9 cellular contexts compared by ENCODE assay signal in the genomic region with DNA sequence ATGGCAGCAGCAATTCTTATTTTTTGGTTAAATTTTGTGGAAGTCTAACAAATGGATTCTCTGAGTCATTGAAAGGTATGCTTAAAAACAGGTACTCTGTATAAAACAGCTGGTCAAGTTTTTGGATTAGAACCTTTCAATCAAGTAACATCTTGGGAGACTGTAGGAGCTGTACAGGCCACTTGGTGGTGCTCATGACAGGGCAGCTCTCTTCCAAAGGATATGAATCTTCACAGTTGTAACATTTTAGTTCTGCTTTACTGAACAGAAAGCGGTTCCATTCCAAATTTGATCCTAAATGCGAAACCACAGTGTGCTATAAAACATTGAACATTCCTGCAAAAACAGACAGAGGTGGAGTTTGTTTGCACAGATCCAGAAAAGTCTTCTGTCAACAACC. TPM values are rescaled to one million over a fixed set of nuclear protein-coding genes. Genes with fewer than 3 reads are reported as not detected.
DNase-seq lines count a peak whose midpoint lies in the region; ATAC-seq and TF ChIP-seq lines count a peak whose summit lies in the region.
"Had no signal": no experiment of that assay in that cellular context is flagged by ENCODE, and none has a peak within 500 bp of the region (broad histone marks: within the 10 kb centered on the region; RNA-seq: fewer than 3 reads in every experiment).

No MANE protein-coding gene starts in this region.

- H3K36me3 Mint-ChIP-seq in activated T-helper 1 cell treated with anti-CD3 and anti-CD28 coated beads, Interleukin-12 subunit alpha, Interleukin-12 subunit beta, Interleukin-2, Interleukin-4 antibody, amounts not matched to agents 30 ng/mL and 10 ng/mL and 1 ng/mL, durations not matched to agents 14 hours and 24 hours and 36 hours (ENCODE audit: low read depth): peaks cover 3% of the 10 kb centered on the region
- no peaks in the 10 kb centered on the region for H3K36me3 Mint-ChIP-seq in CD4-positive, alpha-beta T cell (ENCODE audit: low read depth)

- no peak overlapping the region for H3K4me3 Mint-ChIP-seq in activated T-helper 1 cell treated with anti-CD3 and anti-CD28 coated beads, Interleukin-12 subunit alpha, Interleukin-12 subunit beta, Interleukin-2, Interleukin-4 antibody, amounts not matched to agents 30 ng/mL and 10 ng/mL and 1 ng/mL, durations not matched to agents 14 hours and 24 hours and 36 hours
- no peak overlapping the region for H3K4me3 Mint-ChIP-seq in CD4-positive, alpha-beta T cell
- H3K4me3 Mint-ChIP-seq: dendritic cell treated with granulocyte-macrophage colony-stimulating factor and Interleukin-4, amounts not matched to agents 40 ng/mL and 50 ng/mL, for 4 days had no signal

- intact Hi-C loops in Right ventricle myocardium inferior (cut with DNase I) (no loop called here), cardiac septum (cut with DNase I) (no loop called here)
- intact Hi-C loops in activated T-helper 1 cell treated with anti-CD3 and anti-CD28 coated beads, Interleukin-12 subunit alpha, Interleukin-12 subunit beta, Interleukin-2, Interleukin-4 antibody, amounts not matched to agents 30 ng/mL and 10 ng/mL and 1 ng/mL, durations not matched to agents 14 hours and 24 hours and 36 hours (cut with micrococcal nuclease): loop anchor here (5.0 kb wide), 3 partner anchors 306 to 1016 kb away; a partner anchor contains a TSS
- intact Hi-C loops in CD4-positive, alpha-beta T cell (cut with DNase I, micrococcal nuclease): no loop called here

- peak; percentile 81 for ATAC-seq in Right ventricle myocardium inferior
- peak; percentile 50 for ATAC-seq in HG03108 (IDR thresholded peaks at IDR 0.05; ENCODE audit: unreplicated experiment)
- peak; percentile 67 for ATAC-seq in SK-N-SH treated with all-trans-retinoic acid at 6 μM for 48 hours
- ATAC-seq in CD4-positive, alpha-beta T cell (ENCODE audit: poor library complexity): no peak

- CTCF ChIA-PET in CD4-positive, alpha-beta T cell (lab: Charles Lee): no interaction called here

- no peak overlapping the region for H3K27ac Mint-ChIP-seq in activated T-helper 1 cell treated with anti-CD3 and anti-CD28 coated beads, Interleukin-12 subunit alpha, Interleukin-12 subunit beta, Interleukin-2, Interleukin-4 antibody, amounts not matched to agents 30 ng/mL and 10 ng/mL and 1 ng/mL, durations not matched to agents 14 hours and 24 hours and 36 hours
- no peak overlapping the region for H3K27ac Mint-ChIP-seq in CD4-positive, alpha-beta T cell
- H3K27ac Mint-ChIP-seq: dendritic cell treated with granulocyte-macrophage colony-stimulating factor and Interleukin-4, amounts not matched to agents 40 ng/mL and 50 ng/mL, for 4 days had no signal

- POLR2A ChIA-PET in CD4-positive, alpha-beta T cell (lab: Charles Lee): no interaction called here

- no peaks in the 10 kb centered on the region for H3K27me3 ChIP-seq in CD4-positive, alpha-beta T cell (ENCODE audit: control insufficient read depth, insufficient read depth, low read length)

- no peak for TF ChIP-seq CTCF in CD4-positive, alpha-beta T cell (IDR thresholded peaks at IDR 0.05)

- no peaks in the 10 kb centered on the region for H3K27me3 Mint-ChIP-seq in activated T-helper 1 cell treated with anti-CD3 and anti-CD28 coated beads, Interleukin-12 subunit alpha, Interleukin-12 subunit beta, Interleukin-2, Interleukin-4 antibody, amounts not matched to agents 30 ng/mL and 10 ng/mL and 1 ng/mL, durations not matched to agents 14 hours and 24 hours and 36 hours (ENCODE audit: insufficient read depth)
- H3K27me3 Mint-ChIP-seq in CD4-positive, alpha-beta T cell: no peaks in the 10 kb centered on the region

- no peaks in the 10 kb centered on the region for H3K9me3 ChIP-seq in CD4-positive, alpha-beta T cell (ENCODE audit: control insufficient read depth, low read length)

- H3K27ac ChIP-seq in CD4-positive, alpha-beta T cell (ENCODE audit: low read depth, low read length): no peak overlapping the region

- no peaks in the 10 kb centered on the region for H3K9me3 Mint-ChIP-seq in activated T-helper 1 cell treated with anti-CD3 and anti-CD28 coated beads, Interleukin-12 subunit alpha, Interleukin-12 subunit beta, Interleukin-2, Interleukin-4 antibody, amounts not matched to agents 30 ng/mL and 10 ng/mL and 1 ng/mL, durations not matched to agents 14 hours and 24 hours and 36 hours
- no peaks in the 10 kb centered on the region for H3K9me3 Mint-ChIP-seq in CD4-positive, alpha-beta T cell
- H3K9me3 Mint-ChIP-seq: dendritic cell treated with granulocyte-macrophage colony-stimulating factor and Interleukin-4, amounts not matched to agents 40 ng/mL and 50 ng/mL, for 4 days had no signal

- DNase-seq in Right ventricle myocardium inferior (ENCODE audit: missing footprints) (no peak), cardiac septum (ENCODE audit: low spot score) (no peak), fibroblast of peridontal ligament (ENCODE audit: extremely low read depth) (peak; percentile 76), renal cortical epithelial cell (ENCODE audit: low read depth) (peak; percentile 75)
- DNase-seq in activated T-helper 1 cell treated with anti-CD3 and anti-CD28 coated beads, Interleukin-12 subunit alpha, Interleukin-12 subunit beta, Interleukin-2, Interleukin-4 antibody, amounts not matched to agents 30 ng/mL and 10 ng/mL and 1 ng/mL, durations not matched to agents 14 hours and 24 hours and 36 hours (ENCODE audit: low spot score): no peak
- no peak for DNase-seq in CD4-positive, alpha-beta T cell

- peaks cover 49% of the 10 kb centered on the region for H3K4me1 Mint-ChIP-seq in activated T-helper 1 cell treated with anti-CD3 and anti-CD28 coated beads, Interleukin-12 subunit alpha, Interleukin-12 subunit beta, Interleukin-2, Interleukin-4 antibody, amounts not matched to agents 30 ng/mL and 10 ng/mL and 1 ng/mL, durations not matched to agents 14 hours and 24 hours and 36 hours (ENCODE audit: low read depth)
- peaks cover 35% of the 10 kb centered on the region for H3K4me1 Mint-ChIP-seq in CD4-positive, alpha-beta T cell (ENCODE audit: low read depth)

TF ChIP-seq in SK-N-SH treated with all-trans-retinoic acid at 6 μM for 48 hours, 23 proteins besides CTCF, POLR2A, EP300 and RAD21 (continues in another document):
- TF ChIP-seq, protein P1, sequence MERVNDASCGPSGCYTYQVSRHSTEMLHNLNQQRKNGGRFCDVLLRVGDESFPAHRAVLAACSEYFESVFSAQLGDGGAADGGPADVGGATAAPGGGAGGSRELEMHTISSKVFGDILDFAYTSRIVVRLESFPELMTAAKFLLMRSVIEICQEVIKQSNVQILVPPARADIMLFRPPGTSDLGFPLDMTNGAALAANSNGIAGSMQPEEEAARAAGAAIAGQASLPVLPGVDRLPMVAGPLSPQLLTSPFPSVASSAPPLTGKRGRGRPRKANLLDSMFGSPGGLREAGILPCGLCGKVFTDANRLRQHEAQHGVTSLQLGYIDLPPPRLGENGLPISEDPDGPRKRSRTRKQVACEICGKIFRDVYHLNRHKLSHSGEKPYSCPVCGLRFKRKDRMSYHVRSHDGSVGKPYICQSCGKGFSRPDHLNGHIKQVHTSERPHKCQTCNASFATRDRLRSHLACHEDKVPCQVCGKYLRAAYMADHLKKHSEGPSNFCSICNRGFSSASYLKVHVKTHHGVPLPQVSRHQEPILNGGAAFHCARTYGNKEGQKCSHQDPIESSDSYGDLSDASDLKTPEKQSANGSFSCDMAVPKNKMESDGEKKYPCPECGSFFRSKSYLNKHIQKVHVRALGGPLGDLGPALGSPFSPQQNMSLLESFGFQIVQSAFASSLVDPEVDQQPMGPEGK (CRISPR knock-in tag; IDR thresholded peaks at IDR 0.05; ENCODE audit: borderline replicate concordance): no peak
- TF ChIP-seq, protein P2, sequence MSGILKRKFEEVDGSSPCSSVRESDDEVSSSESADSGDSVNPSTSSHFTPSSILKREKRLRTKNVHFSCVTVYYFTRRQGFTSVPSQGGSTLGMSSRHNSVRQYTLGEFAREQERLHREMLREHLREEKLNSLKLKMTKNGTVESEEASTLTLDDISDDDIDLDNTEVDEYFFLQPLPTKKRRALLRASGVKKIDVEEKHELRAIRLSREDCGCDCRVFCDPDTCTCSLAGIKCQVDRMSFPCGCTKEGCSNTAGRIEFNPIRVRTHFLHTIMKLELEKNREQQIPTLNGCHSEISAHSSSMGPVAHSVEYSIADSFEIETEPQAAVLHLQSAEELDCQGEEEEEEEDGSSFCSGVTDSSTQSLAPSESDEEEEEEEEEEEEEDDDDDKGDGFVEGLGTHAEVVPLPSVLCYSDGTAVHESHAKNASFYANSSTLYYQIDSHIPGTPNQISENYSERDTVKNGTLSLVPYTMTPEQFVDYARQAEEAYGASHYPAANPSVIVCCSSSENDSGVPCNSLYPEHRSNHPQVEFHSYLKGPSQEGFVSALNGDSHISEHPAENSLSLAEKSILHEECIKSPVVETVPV (CRISPR knock-in tag; IDR thresholded peaks at IDR 0.05): no peak
- TF ChIP-seq, protein P3, sequence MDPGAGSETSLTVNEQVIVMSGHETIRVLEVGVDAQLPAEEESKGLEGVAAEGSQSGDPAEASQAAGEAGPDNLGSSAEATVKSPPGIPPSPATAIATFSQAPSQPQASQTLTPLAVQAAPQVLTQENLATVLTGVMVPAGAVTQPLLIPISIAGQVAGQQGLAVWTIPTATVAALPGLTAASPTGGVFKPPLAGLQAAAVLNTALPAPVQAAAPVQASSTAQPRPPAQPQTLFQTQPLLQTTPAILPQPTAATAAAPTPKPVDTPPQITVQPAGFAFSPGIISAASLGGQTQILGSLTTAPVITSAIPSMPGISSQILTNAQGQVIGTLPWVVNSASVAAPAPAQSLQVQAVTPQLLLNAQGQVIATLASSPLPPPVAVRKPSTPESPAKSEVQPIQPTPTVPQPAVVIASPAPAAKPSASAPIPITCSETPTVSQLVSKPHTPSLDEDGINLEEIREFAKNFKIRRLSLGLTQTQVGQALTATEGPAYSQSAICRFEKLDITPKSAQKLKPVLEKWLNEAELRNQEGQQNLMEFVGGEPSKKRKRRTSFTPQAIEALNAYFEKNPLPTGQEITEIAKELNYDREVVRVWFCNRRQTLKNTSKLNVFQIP (CRISPR knock-in tag; IDR thresholded peaks at IDR 0.05; ENCODE audit: borderline replicate concordance, low read depth): no peak
- TF ChIP-seq RARB (CRISPR knock-in tag; IDR thresholded peaks at IDR 0.05) (no peak), ZFP30 (CRISPR knock-in tag; IDR thresholded peaks at IDR 0.05) (no peak), BACH2 (CRISPR knock-in tag; IDR thresholded peaks at IDR 0.05; ENCODE audit: borderline replicate concordance) (no peak)

RNA-seq across cellular contexts. Expression of a gene that starts 44.5 kb away (rescaled TPM):
- total RNA-seq in Right ventricle myocardium inferior (not detected), cardiac septum (not detected), renal cortical epithelial cell (not detected in 2 replicates)
- total RNA-seq in activated T-helper 1 cell treated with anti-CD3 and anti-CD28 coated beads, Interleukin-12 subunit alpha, Interleukin-12 subunit beta, Interleukin-2, Interleukin-4 antibody, amounts not matched to agents 30 ng/mL and 10 ng/mL and 1 ng/mL, durations not matched to agents 14 hours and 24 hours and 36 hours: not detected in 2 replicates
- not detected for total RNA-seq in CD4-positive, alpha-beta T cell

Comparison
In these comparisons a context has a peak if more than half of its experiments do, and no peak if none do; other contexts are left out.
1. DNase-seq: peak in fibroblast of peridontal ligament (single experiment) and renal cortical epithelial cell (single experiment); none in Right ventricle myocardium inferior (single experiment), cardiac septum (single experiment), activated T-helper 1 cell treated with anti-CD3 and anti-CD28 coated beads, Interleukin-12 subunit alpha, Interleukin-12 subunit beta, Interleukin-2, Interleukin-4 antibody, amounts not matched to agents 30 ng/mL and 10 ng/mL and 1 ng/mL, durations not matched to agents 14 hours and 24 hours and 36 hours (single experiment) and CD4-positive, alpha-beta T cell (0 of 10).